Comparison of ENCODE assay signal across 29 cellular contexts in genomic region chr11:1500466-1501420, GRCh38. TPM values are rescaled to one million over a fixed set of nuclear protein-coding genes. Genes with fewer than 3 reads are reported as not detected.
DNase-seq lines count a peak whose midpoint lies in the region; ATAC-seq, FAIRE-seq and TF ChIP-seq lines count a peak whose summit lies in the region.
"Had no signal": no experiment of that assay in that cellular context is flagged by ENCODE, and none has a peak within 500 bp of the region (broad histone marks: within the 10 kb centered on the region; RNA-seq: fewer than 3 reads in every experiment).

No MANE protein-coding gene starts in this region.

- no peak for FAIRE-seq in A549 (lab: Jason Lieb, UNC)

- POLR2A ChIA-PET in A549 (lab: Yijun Ruan, JAX), result no interaction called here
- POLR2A ChIA-PET in PC-9 (lab: Charles Lee; ENCODE audit: unreplicated experiment), result no interaction called here

- H3K4me1 ChIP-seq in A549 (no peaks in the 10 kb centered on the region), GM23338 (ENCODE audit: insufficient read depth) (no peaks in the 10 kb centered on the region; the same call in 1 of the 2 replicates), right cardiac atrium (ENCODE audit: control insufficient read depth, insufficient read depth, low read length) (peaks cover 14% of the 10 kb centered on the region), PC-9 (replicated peaks; ENCODE audit: insufficient read depth) (no peaks in the 10 kb centered on the region)

- TF ChIP-seq RAD21 in A549 (conservative IDR thresholded peaks at IDR 0.05 in 1 of 2, IDR thresholded peaks at IDR 0.05 in 1 of 2), result no peak

- H3K27ac ChIP-seq in A549 (no peak overlapping the region), GM23338 (ENCODE audit: low read depth) (no peak overlapping the region), right cardiac atrium (ENCODE audit: low read length) (no peak overlapping the region), PC-9 (no peak overlapping the region)
- H3K27ac ChIP-seq: coronary artery, psoas muscle, RWPE1 had no signal

- CTCF ChIA-PET in A549 (lab: Yijun Ruan, JAX), result no interaction called here
- CTCF ChIA-PET in PC-9 (lab: Charles Lee), result no interaction called here

- peaks cover 32% of the 10 kb centered on the region for H3K79me2 ChIP-seq in GM23338 (replicated peaks; ENCODE audit: insufficient read depth)
- H3K79me2 ChIP-seq in PC-9 (ENCODE audit: low read depth), result no peaks in the 10 kb centered on the region

- H3K27me3 ChIP-seq in GM23338 (ENCODE audit: insufficient read depth) (no peaks in the 10 kb centered on the region), right cardiac atrium (ENCODE audit: control insufficient read depth, insufficient read depth) (no peaks in the 10 kb centered on the region), PC-9 (ENCODE audit: insufficient read depth, low read depth) (no peaks in the 10 kb centered on the region)
- H3K27me3 ChIP-seq: BLaER1 treated with 17β-estradiol and CSF1 and Interleukin-3, amounts not matched to agents 10 nM and 100 nM had no signal

- no peak overlapping the region for H3K4me3 ChIP-seq in A549
- no peak overlapping the region for H3K4me3 ChIP-seq in GM23338
- H3K4me3 ChIP-seq in right cardiac atrium (ENCODE audit: low read length), result no peak overlapping the region
- H3K4me3 ChIP-seq in PC-9, result no peak overlapping the region
- H3K4me3 ChIP-seq: BLaER1 treated with 17β-estradiol and CSF1 and Interleukin-3, amounts not matched to agents 10 nM and 100 nM; coronary artery; psoas muscle; skin epidermis had no signal

- H3K4me3 Mint-ChIP-seq in GM23338, result no peak overlapping the region
- H3K4me3 Mint-ChIP-seq: activated T-cell treated with anti-CD3 and anti-CD28 coated beads, Interleukin-2, amount 50 U/mL, for 4 hours; HFFc6; T-helper 17 cell had no signal

- H3K9me3 ChIP-seq in A549 (no peaks in the 10 kb centered on the region), right cardiac atrium (ENCODE audit: control insufficient read depth, low read length) (no peaks in the 10 kb centered on the region), PC-9 (ENCODE audit: insufficient read depth, low read depth) (no peaks in the 10 kb centered on the region)
- H3K9me3 ChIP-seq: psoas muscle, SK-N-SH had no signal

- H3K4me2 ChIP-seq in A549 (no peak overlapping the region), GM23338 (no peak overlapping the region), PC-9 (no peak overlapping the region)
- H3K4me2 ChIP-seq: SK-N-SH had no signal

- H3K36me3 Mint-ChIP-seq in GM23338 (ENCODE audit: low read depth), result peaks cover 5% of the 10 kb centered on the region

- peaks cover 20% of the 10 kb centered on the region for H3K4me1 Mint-ChIP-seq in GM23338

- no TSS peak for BruUV-seq in PC-9 (replicated peaks; lab: Mats Ljungman, UMichigan)

- no peak for TF ChIP-seq EP300 in A549 (IDR thresholded peaks at IDR 0.05)

- H2AFZ ChIP-seq in GM23338 (no peak overlapping the region), PC-9 (no peak overlapping the region)

- peaks cover 9% of the 10 kb centered on the region for H3K27me3 Mint-ChIP-seq in GM23338 (ENCODE audit: insufficient read depth, low read depth, poor library complexity)
- H3K27me3 Mint-ChIP-seq: T-helper 17 cell had no signal

- H3K27ac Mint-ChIP-seq in GM23338, result peak overlapping the region; percentile 65; the same call in 1 of the 2 replicates
- H3K27ac Mint-ChIP-seq: HFFc6, T-helper 17 cell had no signal

- no peak for DNase-seq in A549 (ENCODE audit: low read depth in 1 of 2, low spot score in 1 of 2)
- DNase-seq in GM23338 (ENCODE audit: low spot score), result no peak
- peak; percentile 7 to 46 (median 29) for DNase-seq in right cardiac atrium
- peak; percentile 74 for DNase-seq in posterior vena cava (ENCODE audit: low spot score)
- no peak for DNase-seq in UCSD-AML1 (lab: John Stamatoyannopoulos, UW; ENCODE audit: unreplicated experiment)
- no peak for DNase-seq in PC-9
- DNase-seq in NCI-H1048 (lab: John Stamatoyannopoulos, UW), result no peak
- DNase-seq: activated CD4-positive, alpha-beta T cell treated with anti-CD3 and anti-CD28 coated beads for 48 hours; activated naive CD4-positive, alpha-beta T cell treated with Interleukin-2 at 50 U/mL for 16 hours; activated T-cell treated with anti-CD3 and anti-CD28 coated beads, Interleukin-2, amount 50 U/mL, for 4 hours; amniotic stem cell; Calu3; DMS79 treated with DMSO at 0.1 percent for 48 hours; GF-D8; HFFc6; MV-4-11; NCI-H146; NCI-H2107; NCI-H446; NCI-H82; SK-N-SH; stimulated activated CD4-positive, alpha-beta T cell treated with anti-CD3 and anti-CD28 coated beads, Interleukin-1b, Interleukin-23, amount 100 ng/mL, for 48 hours; T-helper 17 cell had no signal

- WGBS in A549 (ENCODE audit: missing lambda C conversion rate), result 95% methylated on average over 28 of the region's 28 CpGs
- WGBS in right cardiac atrium, result 92% methylated on average over 28 of the region's 28 CpGs

- H3F3A ChIP-seq in GM23338 (replicated peaks; ENCODE audit: low read depth) (no peaks in the 10 kb centered on the region), PC-9 (ENCODE audit: insufficient read depth, low read depth) (no peaks in the 10 kb centered on the region; the same call in 1 of the 2 replicates)

- H3K36me3 ChIP-seq in GM23338 (ENCODE audit: insufficient read depth) (no peaks in the 10 kb centered on the region), PC-9 (ENCODE audit: low read depth) (no peaks in the 10 kb centered on the region)

- H3K9me2 ChIP-seq in GM23338 (ENCODE audit: insufficient read depth) (no peaks in the 10 kb centered on the region), PC-9 (ENCODE audit: insufficient read depth) (no peaks in the 10 kb centered on the region)
- H3K9me2 ChIP-seq: SK-N-SH had no signal

- peaks cover 6% of the 10 kb centered on the region; the same call in 2 of the 3 replicates for H3K9me3 Mint-ChIP-seq in GM23338
- H3K9me3 Mint-ChIP-seq: activated T-cell treated with anti-CD3 and anti-CD28 coated beads, Interleukin-2, amount 50 U/mL, for 4 hours had no signal

- no peak for TF ChIP-seq POLR2A in A549 (IDR thresholded peaks at IDR 0.05; ENCODE audit: low read length)

- ATAC-seq in A549, result no peak
- no peak for ATAC-seq in GM23338
- no peak for ATAC-seq in right cardiac atrium
- no peak for ATAC-seq in GM21526 (IDR thresholded peaks at IDR 0.05; ENCODE audit: low FRiP score, unreplicated experiment)
- ATAC-seq: activated T-cell treated with anti-CD3 and anti-CD28 coated beads, Interleukin-2, amount 50 U/mL, for 4 hours; T-helper 17 cell had no signal

- H4K20me1 ChIP-seq in GM23338 (replicated peaks; ENCODE audit: insufficient read depth) (0 out of 2 replicates have a peak, but pooled peaks cover 4% of the 10 kb centered on the region), PC-9 (ENCODE audit: insufficient read depth) (peaks cover 14% of the 10 kb centered on the region; the same call in 1 of the 2 replicates)

- intact Hi-C loops in right cardiac atrium (cut with DNase I) (no loop called here), posterior vena cava (cut with DNase I) (no loop called here), PC-9 (cut with micrococcal nuclease; ENCODE audit: unreplicated experiment) (no loop called here)

- no peak for TF ChIP-seq CTCF in A549 (IDR thresholded peaks at IDR 0.05)
- no peak for TF ChIP-seq CTCF in GM23338 (conservative IDR thresholded peaks at IDR 0.05; ENCODE audit: low read depth in 2 of 2)
- no peak for TF ChIP-seq CTCF in PC-9 (conservative IDR thresholded peaks at IDR 0.05)

TF ChIP-seq in A549, 52 proteins besides CTCF, POLR2A, EP300 and RAD21:
- TF ChIP-seq MAFK (IDR thresholded peaks at IDR 0.05; ENCODE audit: partially characterized antibody) (peak; percentile 88), USF2 (IDR thresholded peaks at IDR 0.05) (no peak)
TF ChIP-seq in A549: peak in this region for 1.

TF ChIP-seq in GM23338, 12 proteins besides CTCF, POLR2A, EP300 and RAD21 (continues in another document):
- no peak for TF ChIP-seq REST (IDR thresholded peaks at IDR 0.05; ENCODE audit: unreplicated experiment)
- no peak for TF ChIP-seq NANOG (IDR thresholded peaks at IDR 0.05; ENCODE audit: borderline replicate concordance)
- TF ChIP-seq STAT1 (IDR thresholded peaks at IDR 0.05; ENCODE audit: unreplicated experiment), result no peak
- no peak for TF ChIP-seq EZH2 (IDR thresholded peaks at IDR 0.05; ENCODE audit: low read depth, unreplicated experiment)
- TF ChIP-seq CREB1 (CRISPR knock-in tag; IDR thresholded peaks at IDR 0.05; ENCODE audit: low read depth), result no peak

RNA-seq across cellular contexts. Expression of gene MOB2, which starts 14.2 kb away (rescaled TPM):
- polyA plus RNA-seq in A549 (2011; rRNA removed), result 25.4 and 32.0 TPM in 2 replicates
- polyA plus RNA-seq in A549 (2012; cell fraction: cytosol; rRNA removed), result 51.7 and 62.0 TPM in 2 replicates
- polyA plus RNA-seq in A549 (2012; cell fraction: nucleus; rRNA removed), result 69.0 and 70.7 TPM in 2 replicates
- polyA plus RNA-seq in A549 (2017; fragmentation: RNase III; extraction: RNeasy Plus Mini Kit Qiagen cat#74134 plus additional on column Dnase treatment), result 31.9 to 38.2 TPM (median 35.2 TPM) in 3 replicates
- 31.3 and 40.1 TPM in 2 replicates for polyA minus RNA-seq in A549 (2011; rRNA and poly(A)+ RNA removed)
- total RNA-seq in GM23338 (2014; rRNA removed; shearing (Covaris generic)), result 19.7 and 24.9 TPM in 2 replicates
- polyA plus RNA-seq in GM23338 (2016; fragmentation: Nextera tagmentation; extraction: Ambion mirVana), result 7.7 and 10.1 TPM in 2 replicates
- 10 to 100 TPM; 35.0 to 45.0 (median 42.0) TPM for total RNA-seq in right cardiac atrium
- polyA plus RNA-seq in right cardiac atrium, result 40.0 TPM
- 10 to 100 TPM; 47.5 to 57.2 TPM for total RNA-seq in posterior vena cava
- total RNA-seq in PC-9 (2021), result 19.1 and 21.8 TPM in 2 replicates

Comparison
In these comparisons a context has a peak if more than half of its experiments do, and no peak if none do; other contexts are left out.
1. DNase-seq: peak in right cardiac atrium (3 of 3) and posterior vena cava (single experiment); none in A549 (0 of 2), GM23338 (single experiment), UCSD-AML1 (single experiment), PC-9 (0 of 2) and NCI-H1048 (single experiment).